ENCODE assay signal across 21 cellular contexts in genomic region chr5:169218176-169218575, GRCh38.
DNase-seq lines count a peak whose midpoint lies in the region; ATAC-seq and TF ChIP-seq lines count a peak whose summit lies in the region.
"Had no signal": no experiment of that assay in that cellular context is flagged by ENCODE, and none has a peak within 500 bp of the region (broad histone marks: within the 10 kb centered on the region; RNA-seq: fewer than 3 reads in every experiment).

No MANE protein-coding gene starts in this region.

- DNase-seq in NCI-H82 (lab: John Stamatoyannopoulos, UW), result peak; percentile 23
- DNase-seq in NCI-H82 treated with DMSO at 0.1 percent for 48 hours (lab: John Stamatoyannopoulos, UW; ENCODE audit: unreplicated experiment), result no peak
- DNase-seq in HEK293T (ENCODE audit: extremely low spot score), result no peak
- DNase-seq in cerebellar cortex (ENCODE audit: low spot score), result peak; percentile 19
- DNase-seq in naive thymus-derived CD4-positive, alpha-beta T cell, result no peak
- DNase-seq in anterior cingulate cortex (lab: John Stamatoyannopoulos, UW), result no peak
- DNase-seq: 8988T; Calu3; CD4-positive, alpha-beta T cell; Kasumi-1; MG63; NCI-H1092 treated with DMSO at 0.1 percent for 48 hours; NCI-H146; NCI-H2029 treated with DMSO at 0.1 percent for 48 hours; NCI-H2171; NK-92 treated with Interleukin-12 subunit alpha and Interleukin-12 subunit beta, amount 100 ng/mL, for 24 hours; SHP77 treated with DMSO at 0.1 percent for 48 hours had no signal

- intact Hi-C loops in naive thymus-derived CD4-positive, alpha-beta T cell (cut with micrococcal nuclease), result no loop called here

- no peak for TF ChIP-seq CTCF in nephron (IDR thresholded peaks at IDR 0.05; ENCODE audit: unreplicated experiment in 3 of 3)

- H3K4me1 Mint-ChIP-seq in nephron, result peaks cover 46% of the 10 kb centered on the region
- H3K4me1 Mint-ChIP-seq in naive thymus-derived CD4-positive, alpha-beta T cell, result no peaks in the 10 kb centered on the region

- no peaks in the 10 kb centered on the region for H3K9me3 Mint-ChIP-seq in nephron
- H3K9me3 Mint-ChIP-seq in naive thymus-derived CD4-positive, alpha-beta T cell, result peaks cover 0 to 5% (median 0%) of the 10 kb centered on the region in 11 donors
- H3K9me3 Mint-ChIP-seq: CD4-positive, alpha-beta T cell had no signal

- peak overlapping the region in 2 of 3 experiments; percentile 71 to 92 for H3K27ac Mint-ChIP-seq in nephron
- H3K27ac Mint-ChIP-seq in naive thymus-derived CD4-positive, alpha-beta T cell, result no peak overlapping the region
- H3K27ac Mint-ChIP-seq: CD4-positive, alpha-beta T cell; IgD-negative memory B cell had no signal

- no peak overlapping the region for H3K27ac ChIP-seq in naive thymus-derived CD4-positive, alpha-beta T cell (ENCODE audit: low read depth, low read length)

- H3K27me3 ChIP-seq in naive thymus-derived CD4-positive, alpha-beta T cell (ENCODE audit: control insufficient read depth in 2 of 2, insufficient read depth in 2 of 2, low read length in 2 of 2), result no peaks in the 10 kb centered on the region
- H3K27me3 ChIP-seq: BE2C, MG63 had no signal

- H3K27me3 Mint-ChIP-seq in nephron (ENCODE audit: low read depth), result peaks cover 6% of the 10 kb centered on the region
- peaks cover 0 to 18% (median 6%) of the 10 kb centered on the region in 5 donors for H3K27me3 Mint-ChIP-seq in naive thymus-derived CD4-positive, alpha-beta T cell

- no peaks in the 10 kb centered on the region for H3K4me1 ChIP-seq in naive thymus-derived CD4-positive, alpha-beta T cell (ENCODE audit: control insufficient read depth in 2 of 2, insufficient read depth in 2 of 2, low read length in 2 of 2)

- H3K4me3 ChIP-seq in naive thymus-derived CD4-positive, alpha-beta T cell (ENCODE audit: low read length), result no peak overlapping the region
- H3K4me3 ChIP-seq: MG63 had no signal

- no peak for ATAC-seq in naive thymus-derived CD4-positive, alpha-beta T cell
- ATAC-seq in GM18502 (IDR thresholded peaks at IDR 0.05; ENCODE audit: poor library complexity, unreplicated experiment), result no peak

- no peaks in the 10 kb centered on the region for H3K36me3 ChIP-seq in naive thymus-derived CD4-positive, alpha-beta T cell (ENCODE audit: control insufficient read depth in 2 of 3, insufficient read depth in 3 of 3, low read length in 3 of 3)
- H3K36me3 ChIP-seq: BE2C, MG63 had no signal

- peaks cover 3% of the 10 kb centered on the region for H3K36me3 Mint-ChIP-seq in nephron (ENCODE audit: low read depth)
- no peaks in the 10 kb centered on the region for H3K36me3 Mint-ChIP-seq in naive thymus-derived CD4-positive, alpha-beta T cell
- H3K36me3 Mint-ChIP-seq: IgD-negative memory B cell had no signal

- no peaks in the 10 kb centered on the region for H3K9me3 ChIP-seq in naive thymus-derived CD4-positive, alpha-beta T cell (ENCODE audit: control insufficient read depth in 2 of 3, low read length in 3 of 3)
- H3K9me3 ChIP-seq: BE2C, MG63 had no signal

- POLR2A ChIA-PET in HEK293T (lab: Yijun Ruan, JAX), result no interaction called here
- POLR2A ChIA-PET in naive thymus-derived CD4-positive, alpha-beta T cell (lab: Charles Lee), result no interaction called here

- H3K4me3 Mint-ChIP-seq in nephron, result no peak overlapping the region
- no peak overlapping the region for H3K4me3 Mint-ChIP-seq in naive thymus-derived CD4-positive, alpha-beta T cell
- H3K4me3 Mint-ChIP-seq: CD4-positive, alpha-beta T cell; IgD-negative memory B cell had no signal

- CTCF ChIA-PET in HEK293T (lab: Yijun Ruan, JAX), result interaction anchor here (0.6 kb wide), 2 partner anchors 15 to 535 kb away, joined by 3 to 5 read pairs; no protein-coding TSS in a partner anchor
- CTCF ChIA-PET in naive thymus-derived CD4-positive, alpha-beta T cell (lab: Charles Lee), result no interaction called here

TF ChIP-seq in HEK293T, 16 proteins besides CTCF, POLR2A, EP300 and RAD21:
- peak; percentile 70 for TF ChIP-seq PKNOX1 (IDR thresholded peaks at IDR 0.05)
- TF ChIP-seq SUZ12 (IDR thresholded peaks at IDR 0.05), result no peak
- no peak for TF ChIP-seq L3MBTL2 (conservative IDR thresholded peaks at IDR 0.05)
- TF ChIP-seq ARNT (IDR thresholded peaks at IDR 0.05), result no peak
- TF ChIP-seq SP1 (IDR thresholded peaks at IDR 0.05), result no peak
- no peak for TF ChIP-seq ZNF384 (IDR thresholded peaks at IDR 0.05)
- TF ChIP-seq FOXK2 (IDR thresholded peaks at IDR 0.05), result no peak

Comparison
In these comparisons a context has a peak if more than half of its experiments do, and no peak if none do; other contexts are left out.
1. DNase-seq: peak in NCI-H82 (single experiment) and cerebellar cortex (single experiment); none in NCI-H82 treated with DMSO at 0.1 percent for 48 hours (single experiment), HEK293T (single experiment), naive thymus-derived CD4-positive, alpha-beta T cell (0 of 9) and anterior cingulate cortex (0 of 58).
2. H3K27ac Mint-ChIP-seq: peak in nephron (2 of 3); none in naive thymus-derived CD4-positive, alpha-beta T cell (0 of 9).